Comparison of ENCODE assay signal across 9 cellular contexts in the genomic region with DNA sequence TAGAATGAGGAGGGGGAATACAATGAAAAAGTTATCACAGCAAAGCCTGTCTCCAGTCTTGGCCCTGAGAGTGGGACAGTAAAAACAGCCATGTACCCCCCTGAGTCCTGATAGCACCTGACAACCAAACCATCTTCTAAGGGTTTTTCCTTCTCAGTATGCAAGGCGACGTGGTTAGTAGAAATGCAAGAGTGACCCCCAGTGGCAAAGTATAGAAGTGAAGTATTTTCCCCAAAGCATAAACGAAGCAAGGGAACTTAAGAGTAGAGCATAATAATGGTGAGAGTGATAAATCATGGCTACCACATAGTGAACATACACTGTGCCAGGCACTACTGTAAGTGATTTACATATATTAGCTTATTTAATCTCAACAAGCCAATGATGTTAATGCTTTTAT. TPM values are rescaled to one million over a fixed set of nuclear protein-coding genes. Genes with fewer than 3 reads are reported as not detected.
A peak's percentile ranks its signal among the peaks of the same experiment; 100 is the strongest.
DNase-seq lines count a peak whose midpoint lies in the region; ATAC-seq, FAIRE-seq and TF ChIP-seq lines count a peak whose summit lies in the region.
"Had no signal": no experiment of that assay in that cellular context is flagged by ENCODE, and none has a peak within 500 bp of the region (broad histone marks: within the 10 kb centered on the region; RNA-seq: fewer than 3 reads in every experiment).

No MANE protein-coding gene starts in this region.

- H3K27me3 ChIP-seq in endodermal cell (ENCODE audit: control insufficient read depth, insufficient read depth, low read length, poor library complexity, severe bottlenecking) (no peaks in the 10 kb centered on the region), trophoblast cell (ENCODE audit: insufficient read depth, low read length) (no peaks in the 10 kb centered on the region), vagina (no peaks in the 10 kb centered on the region)

- 0% methylated on average over 3 of the region's 3 CpGs for WGBS in A549 (ENCODE audit: missing lambda C conversion rate)
- 0% methylated on average over 1 to 2 of the region's 3 CpGs for WGBS in endodermal cell (ENCODE audit: insufficient coverage in 1 of 2, insufficient read length in 1 of 2), 2 experiments
- no CpG with 5 or more reads among the region's 3 CpGs for WGBS in trophoblast cell (ENCODE audit: extremely low coverage, insufficient coverage, insufficient read length)

- intact Hi-C loops in vagina (cut with DNase I), result no loop called here

- TF ChIP-seq POLR2A in A549 (IDR thresholded peaks at IDR 0.05; ENCODE audit: low read length), result no peak
- no peak for TF ChIP-seq POLR2A in vagina (IDR thresholded peaks at IDR 0.05)

- H3K9me3 ChIP-seq in A549, result no peaks in the 10 kb centered on the region
- H3K9me3 ChIP-seq in endodermal cell (ENCODE audit: control insufficient read depth, low read length), result no peaks in the 10 kb centered on the region
- no peaks in the 10 kb centered on the region for H3K9me3 ChIP-seq in trophoblast cell (ENCODE audit: insufficient read depth, low read depth, low read length)
- H3K9me3 ChIP-seq in vagina, result no peaks in the 10 kb centered on the region

- no peaks in the 10 kb centered on the region for H3K79me1 ChIP-seq in trophoblast cell (ENCODE audit: low read length)

- no peak overlapping the region for H2BK12ac ChIP-seq in trophoblast cell (ENCODE audit: low read length)

- H4K12ac ChIP-seq in trophoblast cell (ENCODE audit: low read depth, low read length), result no peak overlapping the region

- TF ChIP-seq CTCF in A549 (IDR thresholded peaks at IDR 0.05), result peak; percentile 35; the same call in 2 of the 3 replicates
- TF ChIP-seq CTCF in GM12864 (IDR thresholded peaks at IDR 0.05; ENCODE audit: low read depth, low read length, missing control alignments), result peak; percentile 49
- peak; percentile 75 for TF ChIP-seq CTCF in endodermal cell (conservative IDR thresholded peaks at IDR 0.05)
- no peak for TF ChIP-seq CTCF in vagina (IDR thresholded peaks at IDR 0.05)

- H3K4me3 ChIP-seq in A549, result no peak overlapping the region
- H3K4me3 ChIP-seq in GM12864 (ENCODE audit: low read depth, low read length), result no peak overlapping the region
- H3K4me3 ChIP-seq in endodermal cell (ENCODE audit: low read length), result no peak overlapping the region
- H3K4me3 ChIP-seq in trophoblast cell (ENCODE audit: low read depth, low read length), result no peak overlapping the region
- no peak overlapping the region for H3K4me3 ChIP-seq in vagina

- no peak overlapping the region for H2AK5ac ChIP-seq in trophoblast cell (ENCODE audit: low read length)

- H3K4me2 ChIP-seq in A549, result no peak overlapping the region
- H3K4me2 ChIP-seq in trophoblast cell (ENCODE audit: low read length), result no peak overlapping the region

- H2BK120ac ChIP-seq in trophoblast cell (ENCODE audit: insufficient read depth, low read length, poor library complexity), result no peak overlapping the region

- no peaks in the 10 kb centered on the region for H3K27me3 Mint-ChIP-seq in endodermal cell (ENCODE audit: insufficient read depth)

- no peaks in the 10 kb centered on the region for H3K36me3 ChIP-seq in endodermal cell (ENCODE audit: control insufficient read depth, insufficient read depth, low read length)
- no peaks in the 10 kb centered on the region for H3K36me3 ChIP-seq in trophoblast cell (ENCODE audit: control insufficient read depth in 1 of 2, insufficient read depth in 2 of 2, low read length in 2 of 2)
- H3K36me3 ChIP-seq in vagina, result no peaks in the 10 kb centered on the region

- H2BK5ac ChIP-seq in trophoblast cell (ENCODE audit: low read depth, low read length, poor library complexity), result no peak overlapping the region

- H3K18ac ChIP-seq in trophoblast cell (ENCODE audit: low read length), result no peak overlapping the region

- no peaks in the 10 kb centered on the region for H3K36me3 Mint-ChIP-seq in endodermal cell (ENCODE audit: low read depth)

- TF ChIP-seq EP300 in A549 (IDR thresholded peaks at IDR 0.05), result no peak

- FAIRE-seq in A549 (lab: Jason Lieb, UNC), result no peak

- H3K4me1 ChIP-seq in A549 (no peaks in the 10 kb centered on the region), endodermal cell (ENCODE audit: control insufficient read depth, insufficient read depth, low read length) (no peaks in the 10 kb centered on the region), trophoblast cell (ENCODE audit: control insufficient read depth in 1 of 2, insufficient read depth in 2 of 2, low read length in 2 of 2) (no peaks in the 10 kb centered on the region), vagina (no peaks in the 10 kb centered on the region)

- H4K91ac ChIP-seq in trophoblast cell (ENCODE audit: low read depth, low read length), result no peak overlapping the region

- H3K9me3 Mint-ChIP-seq in endodermal cell, result peaks cover 21% of the 10 kb centered on the region

- DNase-seq in A549 (ENCODE audit: low read depth in 1 of 2, low spot score in 1 of 2) (peak in 1 of 2 experiments; percentile 35), GM12864 (ENCODE audit: low read depth) (no peak), NCI-H82 (lab: John Stamatoyannopoulos, UW) (peak; percentile 56), endodermal cell (peak; percentile 66), trophoblast cell (peak; percentile 9 to 79), vagina (ENCODE audit: extremely low spot score in 2 of 2) (no peak)

- H3K79me2 ChIP-seq in trophoblast cell (ENCODE audit: control insufficient read depth, insufficient read depth, low read length, poor library complexity), result no peaks in the 10 kb centered on the region

- no peak overlapping the region for H3K4me3 Mint-ChIP-seq in endodermal cell

- no peaks in the 10 kb centered on the region for H3K4me1 Mint-ChIP-seq in endodermal cell

- no peak overlapping the region for H4K8ac ChIP-seq in trophoblast cell (ENCODE audit: low read depth, low read length)

- H3K9ac ChIP-seq in endodermal cell (ENCODE audit: extremely low read depth, low read length, poor library complexity, severe bottlenecking), result no peak overlapping the region
- H3K9ac ChIP-seq in trophoblast cell (ENCODE audit: low read length), result no peak overlapping the region

- H3K23ac ChIP-seq in trophoblast cell (ENCODE audit: low read length), result no peak overlapping the region

- no peak overlapping the region for H3K4ac ChIP-seq in trophoblast cell (ENCODE audit: low read depth, low read length)

- CTCF ChIA-PET in A549 (lab: Yijun Ruan, JAX), result no interaction called here

- no peak overlapping the region for H3K14ac ChIP-seq in trophoblast cell (ENCODE audit: low read length)

- POLR2A ChIA-PET in A549 (lab: Yijun Ruan, JAX), result no interaction called here

- TF ChIP-seq RAD21 in A549 (conservative IDR thresholded peaks at IDR 0.05 in 1 of 2, IDR thresholded peaks at IDR 0.05 in 1 of 2), result peak in 1 of 2 experiments; percentile 62; a peak in 3 of 5 replicates

- peak in 1 of 2 experiments; percentile 72; a peak in 3 of 6 replicates for ATAC-seq in A549
- peak; percentile 88 for ATAC-seq in HG02884 (IDR thresholded peaks at IDR 0.05; ENCODE audit: unreplicated experiment)
- no peak for ATAC-seq in HG03571 (IDR thresholded peaks at IDR 0.05; ENCODE audit: unreplicated experiment)

- no peak overlapping the region for H3K27ac Mint-ChIP-seq in endodermal cell

- no peak overlapping the region for H2AFZ ChIP-seq in trophoblast cell (ENCODE audit: insufficient read depth, low read length, poor library complexity)

- no peak overlapping the region for H3K27ac ChIP-seq in A549
- no peak overlapping the region for H3K27ac ChIP-seq in endodermal cell (ENCODE audit: low read depth, low read length)
- no peak overlapping the region for H3K27ac ChIP-seq in trophoblast cell (ENCODE audit: low read depth, low read length)
- no peak overlapping the region for H3K27ac ChIP-seq in vagina
- H3K27ac ChIP-seq: HL-60 had no signal

TF ChIP-seq in A549, 52 proteins besides CTCF, POLR2A, EP300 and RAD21:
- peak; percentile 26; the same call in 1 of the 3 replicates for TF ChIP-seq SMC3 (IDR thresholded peaks at IDR 0.05)
- no peak for TF ChIP-seq FOSB (CRISPR knock-in tag; IDR thresholded peaks at IDR 0.05)

RNA-seq across cellular contexts. Expression of a gene that starts 52.8 kb away (rescaled TPM):
- polyA plus RNA-seq in A549 (2011; rRNA removed), result not detected in 2 replicates
- polyA plus RNA-seq in A549 (2012; cell fraction: cytosol; rRNA removed), result not detected in 2 replicates
- not detected in 2 replicates for polyA plus RNA-seq in A549 (2012; cell fraction: nucleus; rRNA removed)
- not detected in 3 replicates for polyA plus RNA-seq in A549 (2017; fragmentation: RNase III; extraction: RNeasy Plus Mini Kit Qiagen cat#74134 plus additional on column Dnase treatment)
- not detected in 2 replicates for polyA minus RNA-seq in A549 (2011; rRNA and poly(A)+ RNA removed)
- not detected for total RNA-seq in endodermal cell
- not detected for polyA plus RNA-seq in endodermal cell (2013, experiment 1 of 2)
- polyA plus RNA-seq in endodermal cell (2013, experiment 2 of 2), result not detected
- 0.01 TPM in 1 of 2 replicates, not detected in the other for polyA plus RNA-seq in trophoblast cell (2013)
- not detected for total RNA-seq in vagina

Comparison
In these comparisons a context has a peak if more than half of its experiments do, and no peak if none do; other contexts are left out.
1. DNase-seq: peak in NCI-H82 (single experiment), endodermal cell (single experiment) and trophoblast cell (2 of 2); none in GM12864 (single experiment) and vagina (0 of 2).
2. CTCF ChIP-seq: peak in A549 (single experiment), GM12864 (single experiment) and endodermal cell (single experiment); none in vagina (0 of 3).